ENCODE assay signal across 8 cellular contexts in genomic region chr18:63951302-63951705, GRCh38. TPM values are rescaled to one million over a fixed set of nuclear protein-coding genes. Genes with fewer than 3 reads are reported as not detected.
DNase-seq lines count a peak whose midpoint lies in the region; ATAC-seq and TF ChIP-seq lines count a peak whose summit lies in the region.

No MANE protein-coding gene starts in this region.

- ATAC-seq in heart left ventricle = no peak
- ATAC-seq in HG02678 (IDR thresholded peaks at IDR 0.05; ENCODE audit: unreplicated experiment) = peak; percentile 38
- ATAC-seq in GM19023 (IDR thresholded peaks at IDR 0.05; ENCODE audit: unreplicated experiment) = no peak
- ATAC-seq in WTC11 = no peak

- H3K27me3 ChIP-seq in cardiac muscle cell = peaks cover 29% of the 10 kb centered on the region
- H3K27me3 ChIP-seq in heart left ventricle = peaks cover 0 to 31% (median 4%) of the 10 kb centered on the region in 9 donors
- H3K27me3 ChIP-seq in OCI-LY3 (ENCODE audit: low read depth, low read length) = peaks cover 3% of the 10 kb centered on the region; the same call in 1 of the 2 replicates

- no peak overlapping the region for H3K9ac ChIP-seq in OCI-LY3 (ENCODE audit: low read length)

- H3K36me3 Mint-ChIP-seq in WTC11 = no peaks in the 10 kb centered on the region; the same call in 1 of the 2 replicates

- H4K20me1 ChIP-seq in OCI-LY3 (ENCODE audit: insufficient read depth, low read length) = no peaks in the 10 kb centered on the region

- H3K27ac Mint-ChIP-seq in WTC11 = no peak overlapping the region

- H3K4me2 ChIP-seq in OCI-LY3 (ENCODE audit: low read length) = peak overlapping the region; percentile 36

- H3K4me3 Mint-ChIP-seq in WTC11 = no peak overlapping the region

- POLR2A ChIA-PET in WTC11 (lab: Charles Lee) = no interaction called here

- intact Hi-C loops in heart left ventricle (cut with DNase I) = no loop called here

- peaks cover 13% of the 10 kb centered on the region for H3K27me3 Mint-ChIP-seq in WTC11 (ENCODE audit: low read depth)

- peaks cover 2% of the 10 kb centered on the region for H3K4me1 ChIP-seq in cardiac muscle cell (ENCODE audit: low read depth)
- H3K4me1 ChIP-seq in heart left ventricle = peaks cover 0 to 11% (median 0%) of the 10 kb centered on the region in 12 donors
- H3K4me1 ChIP-seq in OCI-LY3 (ENCODE audit: low read length) = peaks cover 14% of the 10 kb centered on the region

- DNase-seq in cardiac muscle cell (ENCODE audit: low read depth in 1 of 2, low spot score in 1 of 2) (no peak), heart left ventricle (no peak), midbrain (lab: John Stamatoyannopoulos, UW) (no peak), WTC11 (ENCODE audit: low spot score) (no peak)
- DNase-seq in stimulated activated CD8-positive, alpha-beta memory T cell treated with anti-CD3 and anti-CD28 coated beads, Interleukin-4, amount 100 ng/mL, for 48 hours = peak; percentile 48

- peaks cover 6% of the 10 kb centered on the region for H3K9me3 Mint-ChIP-seq in WTC11

- no peak overlapping the region for H3K27ac ChIP-seq in cardiac muscle cell
- H3K27ac ChIP-seq in heart left ventricle = no peak overlapping the region
- no peak overlapping the region for H3K27ac ChIP-seq in OCI-LY3 (ENCODE audit: low read length)

- H3K79me2 ChIP-seq in OCI-LY3 (ENCODE audit: low read length) = no peaks in the 10 kb centered on the region

- H3K9me3 ChIP-seq in cardiac muscle cell (ENCODE audit: low read depth) (no peaks in the 10 kb centered on the region), heart left ventricle (no peaks in the 10 kb centered on the region), OCI-LY3 (ENCODE audit: insufficient read depth, low read length) (no peaks in the 10 kb centered on the region)

- TF ChIP-seq CTCF in cardiac muscle cell (IDR thresholded peaks at IDR 0.05; ENCODE audit: low read depth, low read length) (peak; percentile 23), heart left ventricle (IDR thresholded peaks at IDR 0.05) (no peak), OCI-LY3 (IDR thresholded peaks at IDR 0.05; ENCODE audit: low read depth, low read length) (peak; percentile 49), WTC11 (IDR thresholded peaks at IDR 0.05) (no peak)

- no peak for TF ChIP-seq POLR2A in heart left ventricle (IDR thresholded peaks at IDR 0.05)

- CTCF ChIA-PET in WTC11 (lab: Charles Lee) = no interaction called here

- no peak overlapping the region for H2AFZ ChIP-seq in OCI-LY3 (ENCODE audit: low read depth, low read length)

- peaks cover 19% of the 10 kb centered on the region for H3K4me1 Mint-ChIP-seq in WTC11

- WGBS in heart left ventricle, 4 donors = 84 to 87% (median 85%) methylated on average over 4 of the region's 4 CpGs

- H3K4me3 ChIP-seq in cardiac muscle cell (no peak overlapping the region), heart left ventricle (no peak overlapping the region), OCI-LY3 (ENCODE audit: low read length) (peak overlapping the region; percentile 25; the same call in 1 of the 2 replicates)

- H3K36me3 ChIP-seq in cardiac muscle cell (no peaks in the 10 kb centered on the region), heart left ventricle (no peaks in the 10 kb centered on the region), OCI-LY3 (replicated peaks; ENCODE audit: low read depth, low read length) (no peaks in the 10 kb centered on the region)

TF ChIP-seq in WTC11, 78 proteins besides CTCF, POLR2A, EP300 and RAD21:
- TF ChIP-seq, protein P1, sequence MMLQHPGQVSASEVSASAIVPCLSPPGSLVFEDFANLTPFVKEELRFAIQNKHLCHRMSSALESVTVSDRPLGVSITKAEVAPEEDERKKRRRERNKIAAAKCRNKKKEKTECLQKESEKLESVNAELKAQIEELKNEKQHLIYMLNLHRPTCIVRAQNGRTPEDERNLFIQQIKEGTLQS (CRISPR knock-in tag; conservative IDR thresholded peaks at IDR 0.05) = no peak
- TF ChIP-seq, protein P2, sequence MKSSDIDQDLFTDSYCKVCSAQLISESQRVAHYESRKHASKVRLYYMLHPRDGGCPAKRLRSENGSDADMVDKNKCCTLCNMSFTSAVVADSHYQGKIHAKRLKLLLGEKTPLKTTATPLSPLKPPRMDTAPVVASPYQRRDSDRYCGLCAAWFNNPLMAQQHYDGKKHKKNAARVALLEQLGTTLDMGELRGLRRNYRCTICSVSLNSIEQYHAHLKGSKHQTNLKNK (CRISPR knock-in tag; IDR thresholded peaks at IDR 0.05) = no peak
TF ChIP-seq in WTC11: peak in this region for 0.

RNA-seq across cellular contexts. Expression of gene HMSD, which starts 2.2 kb away (rescaled TPM):
- total RNA-seq in cardiac muscle cell (0.14 TPM in 1 of 2 replicates, not detected in the other), heart left ventricle (1 to 10 TPM in 1 of 9 donors, under 1 TPM in 2, not detected in 6; 0.33 to 1.3 (median 0.43) TPM), WTC11 (2021) (3.0 to 8.1 TPM (median 6.1 TPM) in 3 replicates)
- polyA plus RNA-seq in cardiac muscle cell (3.7 TPM in 1 of 2 replicates, not detected in the other), heart left ventricle (not detected)

RNA-seq across cellular contexts. Expression of gene SERPINB8, which starts 18.6 kb away (rescaled TPM):
- total RNA-seq in cardiac muscle cell (0.56 and 0.60 TPM in 2 replicates), heart left ventricle (10 to 100 TPM in 1 of 9 donors, 1 to 10 TPM in 8; 1.3 to 10.3 (median 3.5) TPM), WTC11 (2021) (0.46 to 0.73 TPM (median 0.57 TPM) in 3 replicates)
- polyA plus RNA-seq in cardiac muscle cell (0.90 and 4.0 TPM in 2 replicates), heart left ventricle (10 to 100 TPM in 1 of 2 donors, under 1 TPM in 1; 0.72 to 12.6 TPM)

RNA-seq across cellular contexts. Expression of gene SERPINB10, which starts 43.5 kb away (rescaled TPM):
- total RNA-seq in cardiac muscle cell (not detected in 2 replicates), heart left ventricle (under 1 TPM in 1 of 9 donors, not detected in 8; 0.20 TPM), WTC11 (2021) (not detected in 3 replicates)
- polyA plus RNA-seq in cardiac muscle cell (not detected in 2 replicates), heart left ventricle (not detected)

Comparison
In these comparisons a context has a peak if more than half of its experiments do, and no peak if none do; other contexts are left out.
1. CTCF ChIP-seq: peak in cardiac muscle cell (single experiment) and OCI-LY3 (single experiment); none in heart left ventricle (0 of 12) and WTC11 (single experiment).